ENCODE assay signal across 13 cellular contexts in the genomic region with DNA sequence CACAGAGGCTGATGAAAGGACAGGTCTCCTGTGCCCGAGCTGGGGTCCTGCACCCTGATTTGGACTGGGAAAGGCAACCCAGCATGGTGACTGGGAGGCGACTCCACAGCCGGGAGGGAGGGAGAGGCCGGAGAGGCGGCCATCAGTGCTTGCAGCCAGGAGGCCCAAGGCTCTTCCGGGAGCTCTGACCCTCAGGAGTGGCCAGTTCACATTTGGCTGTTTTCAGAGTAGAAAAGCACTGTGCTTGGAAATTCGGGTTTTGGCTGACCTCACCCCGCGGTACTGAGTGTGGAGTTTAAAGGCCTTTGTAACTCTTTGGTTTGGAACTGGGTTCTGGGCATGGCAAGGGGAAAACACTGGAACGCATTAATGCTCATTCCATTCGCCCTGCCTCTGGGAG. TPM values are rescaled to one million over a fixed set of nuclear protein-coding genes. Genes with fewer than 3 reads are reported as not detected.
A peak's percentile ranks its signal among the peaks of the same experiment; 100 is the strongest.
DNase-seq lines count a peak whose midpoint lies in the region; ATAC-seq and TF ChIP-seq lines count a peak whose summit lies in the region.
"Had no signal": no experiment of that assay in that cellular context is flagged by ENCODE, and none has a peak within 500 bp of the region (broad histone marks: within the 10 kb centered on the region; RNA-seq: fewer than 3 reads in every experiment).

No MANE protein-coding gene starts in this region.

- H3K4me1 ChIP-seq in body of pancreas (peaks cover 2% of the 10 kb centered on the region), right atrium auricular region (peaks cover 0 to 39% of the 10 kb centered on the region in 2 donors), aorta (ENCODE audit: control insufficient read depth in 1 of 2, insufficient read depth in 2 of 2, low read length in 2 of 2) (peaks cover 0 to 10% of the 10 kb centered on the region in 2 donors)

- H3K27me3 ChIP-seq in body of pancreas (no peaks in the 10 kb centered on the region), right atrium auricular region (no peaks in the 10 kb centered on the region), aorta (ENCODE audit: control insufficient read depth in 1 of 2, insufficient read depth in 2 of 2, low read length in 1 of 2) (no peaks in the 10 kb centered on the region)
- H3K27me3 ChIP-seq: gastrocnemius medialis had no signal

- H3K27ac ChIP-seq in body of pancreas (no peak overlapping the region), right atrium auricular region (peak overlapping the region; percentile 42 to 72), aorta (ENCODE audit: low read depth in 1 of 2, low read length in 2 of 2) (peak overlapping the region; percentile 70 to 73)
- H3K27ac ChIP-seq: SK-N-MC had no signal

- DNase-seq in body of pancreas (no peak), right atrium auricular region (ENCODE audit: low spot score) (no peak), posterior vena cava (ENCODE audit: low spot score) (peak; percentile 89), aorta (peak; percentile 78 to 79), D341Med (ENCODE audit: low spot score) (no peak)
- no peak for DNase-seq in stimulated activated naive CD4-positive, alpha-beta T cell treated with Interleukin-2 at 50 U/mL for 16 hours (lab: John Stamatoyannopoulos, UW)
- no peak for DNase-seq in activated naive CD8-positive, alpha-beta T cell treated with anti-CD3 and anti-CD28 coated beads for 36 hours
- DNase-seq: dermis blood vessel endothelial cell, gastrocnemius medialis, Karpas-422, NCI-H1694 treated with DMSO at 0.1 percent for 48 hours, NCI-H82 had no signal

- no peaks in the 10 kb centered on the region for H3K4me1 Mint-ChIP-seq in activated naive CD8-positive, alpha-beta T cell treated with anti-CD3 and anti-CD28 coated beads for 36 hours

- no peak for TF ChIP-seq CTCF in body of pancreas (IDR thresholded peaks at IDR 0.05)
- no peak for TF ChIP-seq CTCF in right atrium auricular region (IDR thresholded peaks at IDR 0.05)

- H3K9me3 ChIP-seq in body of pancreas (no peaks in the 10 kb centered on the region), right atrium auricular region (no peaks in the 10 kb centered on the region), aorta (ENCODE audit: control insufficient read depth, low read length) (no peaks in the 10 kb centered on the region)
- H3K9me3 ChIP-seq: gastrocnemius medialis had no signal

- WGBS in body of pancreas, 2 donors, result 77 to 81% methylated on average over 11 of the region's 11 CpGs
- WGBS in aorta, 2 donors, result 10% methylated on average over 11 of the region's 11 CpGs

- intact Hi-C loops in body of pancreas (cut with DNase I) (no loop called here), posterior vena cava (cut with DNase I) (no loop called here), aorta (cut with DNase I) (loop anchor here in 1 of 2 donors (2.0 kb wide), 1 partner anchor 29 kb away; no protein-coding TSS in a partner anchor)

- no peaks in the 10 kb centered on the region for H3K27me3 Mint-ChIP-seq in activated naive CD8-positive, alpha-beta T cell treated with anti-CD3 and anti-CD28 coated beads for 36 hours

- H3K4me3 Mint-ChIP-seq in activated naive CD8-positive, alpha-beta T cell treated with anti-CD3 and anti-CD28 coated beads for 36 hours, result no peak overlapping the region

- no peak for TF ChIP-seq POLR2A in body of pancreas (IDR thresholded peaks at IDR 0.05)

- H3K36me3 Mint-ChIP-seq in activated naive CD8-positive, alpha-beta T cell treated with anti-CD3 and anti-CD28 coated beads for 36 hours, result no peaks in the 10 kb centered on the region

- no peaks in the 10 kb centered on the region for H3K36me3 ChIP-seq in body of pancreas (replicated peaks in 1 of 2; ENCODE audit: insufficient read depth in 1 of 2, low read depth in 2 of 2)
- H3K36me3 ChIP-seq in right atrium auricular region, result no peaks in the 10 kb centered on the region
- no peaks in the 10 kb centered on the region for H3K36me3 ChIP-seq in aorta (ENCODE audit: control insufficient read depth in 1 of 2, insufficient read depth in 2 of 2, low read length in 1 of 2)
- H3K36me3 ChIP-seq: gastrocnemius medialis had no signal

- H3K9me3 Mint-ChIP-seq in activated naive CD8-positive, alpha-beta T cell treated with anti-CD3 and anti-CD28 coated beads for 36 hours, result no peaks in the 10 kb centered on the region

- peak; percentile 31 for ATAC-seq in body of pancreas
- peak; percentile 76 for ATAC-seq in aorta (ENCODE audit: low FRiP score)

- H3K4me3 ChIP-seq in body of pancreas, result no peak overlapping the region
- H3K4me3 ChIP-seq in right atrium auricular region, result no peak overlapping the region
- H3K4me3 ChIP-seq in aorta (ENCODE audit: low read length in 2 of 2), result no peak overlapping the region
- H3K4me3 ChIP-seq: gastrocnemius medialis, SK-N-MC had no signal

- H3K27ac Mint-ChIP-seq in activated naive CD8-positive, alpha-beta T cell treated with anti-CD3 and anti-CD28 coated beads for 36 hours, result no peak overlapping the region

RNA-seq across cellular contexts. Expression of a gene that starts 31.9 kb away (rescaled TPM):
- total RNA-seq in body of pancreas (10 to 100 TPM; 14.0 to 25.4 TPM), right atrium auricular region (100 to 1,000 TPM in 1 of 2 donors, 10 to 100 TPM in 1; 20.8 to 104 TPM), posterior vena cava (10 to 100 TPM; 17.4 to 18.4 TPM), aorta (10 to 100 TPM; 34.8 to 92.0 TPM)
- 10 to 100 TPM in 1 of 2 donors, 1 to 10 TPM in 1; 7.1 to 14.3 TPM for polyA plus RNA-seq in aorta
- total RNA-seq in activated naive CD8-positive, alpha-beta T cell treated with anti-CD3 and anti-CD28 coated beads for 36 hours, result under 1 TPM; 0.04 to 0.10 TPM

Comparison
In these comparisons a context has a peak if more than half of its experiments do, and no peak if none do; other contexts are left out.
1. DNase-seq: peak in posterior vena cava (single experiment) and aorta (2 of 2); none in body of pancreas (0 of 4), right atrium auricular region (single experiment), stimulated activated naive CD4-positive, alpha-beta T cell treated with Interleukin-2 at 50 U/mL for 16 hours (single experiment), activated naive CD8-positive, alpha-beta T cell treated with anti-CD3 and anti-CD28 coated beads for 36 hours (single experiment) and D341Med (single experiment).
2. H3K27ac ChIP-seq: peak in right atrium auricular region (2 of 2) and aorta (2 of 2); none in body of pancreas (0 of 4).
3. RNA of a gene that starts 31.9 kb away (total RNA-seq): 20.8 to 104 TPM in right atrium auricular region, 34.8 to 92.0 TPM in aorta, 14.0 to 25.4 TPM in body of pancreas and 17.4 to 18.4 TPM in posterior vena cava; 0.04 to 0.10 TPM in activated naive CD8-positive, alpha-beta T cell treated with anti-CD3 and anti-CD28 coated beads for 36 hours; every median in the first group is over 10 times any median in the second.